ENCODE assay signal across 9 cellular contexts in genomic region chr10:63666836-63667383, GRCh38.
DNase-seq lines count a peak whose midpoint lies in the region; ATAC-seq, FAIRE-seq and TF ChIP-seq lines count a peak whose summit lies in the region.
"Had no signal": no experiment of that assay in that cellular context is flagged by ENCODE, and none has a peak within 500 bp of the region (broad histone marks: within the 10 kb centered on the region; RNA-seq: fewer than 3 reads in every experiment).

No MANE protein-coding gene starts in this region.

- H3K4me3 ChIP-seq in astrocyte (ENCODE audit: insufficient read depth, low read depth, low read length) (no peak overlapping the region), tibial artery (no peak overlapping the region)

- no peaks in the 10 kb centered on the region for H3K36me3 ChIP-seq in astrocyte (ENCODE audit: insufficient read depth, low read length)
- no peaks in the 10 kb centered on the region for H3K36me3 ChIP-seq in tibial artery

- no peak overlapping the region for H3K4me3 Mint-ChIP-seq in astrocyte (ENCODE audit: unreplicated experiment)

- TF ChIP-seq CTCF in astrocyte (IDR thresholded peaks at IDR 0.05; ENCODE audit: insufficient read depth, low read depth, low read length), result no peak
- TF ChIP-seq CTCF in tibial artery (IDR thresholded peaks at IDR 0.05), result no peak

- peaks cover 3% of the 10 kb centered on the region for H3K36me3 Mint-ChIP-seq in astrocyte (ENCODE audit: low read depth, unreplicated experiment)

- peak; percentile 80 for ATAC-seq in GM18870 (IDR thresholded peaks at IDR 0.05; ENCODE audit: unreplicated experiment)
- ATAC-seq in HG02973 (IDR thresholded peaks at IDR 0.05; ENCODE audit: unreplicated experiment), result peak; percentile 91

- H3K4me2 ChIP-seq in astrocyte (ENCODE audit: low read length), result peak overlapping the region; percentile 41

- H3K4me1 Mint-ChIP-seq in astrocyte (ENCODE audit: low read depth, unreplicated experiment), result peaks cover 17% of the 10 kb centered on the region

- H3K79me2 ChIP-seq in astrocyte (ENCODE audit: insufficient read depth, low read length), result no peaks in the 10 kb centered on the region

- H4K20me1 ChIP-seq in astrocyte (ENCODE audit: insufficient read depth, low read length), result no peaks in the 10 kb centered on the region

- no peaks in the 10 kb centered on the region for H3K9me3 ChIP-seq in astrocyte (ENCODE audit: insufficient read depth, low read depth, low read length)
- no peaks in the 10 kb centered on the region for H3K9me3 ChIP-seq in tibial artery

- H3K27ac Mint-ChIP-seq in astrocyte (ENCODE audit: unreplicated experiment), result no peak overlapping the region

- no peaks in the 10 kb centered on the region for H3K27me3 Mint-ChIP-seq in astrocyte (ENCODE audit: low read depth, unreplicated experiment)

- peaks cover 2% of the 10 kb centered on the region for H3K9me3 Mint-ChIP-seq in astrocyte (ENCODE audit: unreplicated experiment)

- intact Hi-C loops in tibial artery (cut with DNase I; ENCODE audit: low total_unique reads), result no loop called here

- H3K27me3 ChIP-seq in astrocyte (ENCODE audit: insufficient read depth, low read length) (no peaks in the 10 kb centered on the region), tibial artery (no peaks in the 10 kb centered on the region)

- DNase-seq in astrocyte (ENCODE audit: low read depth), result peak; percentile 98
- peak; percentile 83 for DNase-seq in smooth muscle cell of the brain vasculature (ENCODE audit: low read depth, low spot score)
- DNase-seq in germinal center (ENCODE audit: low spot score), result no peak
- no peak for DNase-seq in tibial artery
- DNase-seq in NCI-H2196 (lab: John Stamatoyannopoulos, UW; ENCODE audit: unreplicated experiment), result no peak
- DNase-seq in cerebellar cortex (ENCODE audit: low spot score), result no peak

- no peak overlapping the region for H3K9ac ChIP-seq in astrocyte (ENCODE audit: low read length)

- no peak overlapping the region for H3K27ac ChIP-seq in astrocyte (ENCODE audit: low read depth, low read length)
- H3K27ac ChIP-seq in tibial artery, result no peak overlapping the region

- FAIRE-seq in astrocyte (lab: Jason Lieb, UNC), result peak; percentile 47
- FAIRE-seq: colon had no signal

- no peak overlapping the region for H2AFZ ChIP-seq in astrocyte (ENCODE audit: low read depth, low read length)

- H3K4me1 ChIP-seq in astrocyte (ENCODE audit: insufficient read depth, low read length) (peaks cover 19% of the 10 kb centered on the region), tibial artery (peaks cover 0 to 17% (median 7%) of the 10 kb centered on the region in 4 donors)

Comparison
In these comparisons a context has a peak if more than half of its experiments do, and no peak if none do; other contexts are left out.
1. DNase-seq: peak in astrocyte (single experiment) and smooth muscle cell of the brain vasculature (single experiment); none in germinal center (single experiment), tibial artery (0 of 2), NCI-H2196 (single experiment) and cerebellar cortex (single experiment).